8 cellular contexts compared by ENCODE assay signal in the genomic region with DNA sequence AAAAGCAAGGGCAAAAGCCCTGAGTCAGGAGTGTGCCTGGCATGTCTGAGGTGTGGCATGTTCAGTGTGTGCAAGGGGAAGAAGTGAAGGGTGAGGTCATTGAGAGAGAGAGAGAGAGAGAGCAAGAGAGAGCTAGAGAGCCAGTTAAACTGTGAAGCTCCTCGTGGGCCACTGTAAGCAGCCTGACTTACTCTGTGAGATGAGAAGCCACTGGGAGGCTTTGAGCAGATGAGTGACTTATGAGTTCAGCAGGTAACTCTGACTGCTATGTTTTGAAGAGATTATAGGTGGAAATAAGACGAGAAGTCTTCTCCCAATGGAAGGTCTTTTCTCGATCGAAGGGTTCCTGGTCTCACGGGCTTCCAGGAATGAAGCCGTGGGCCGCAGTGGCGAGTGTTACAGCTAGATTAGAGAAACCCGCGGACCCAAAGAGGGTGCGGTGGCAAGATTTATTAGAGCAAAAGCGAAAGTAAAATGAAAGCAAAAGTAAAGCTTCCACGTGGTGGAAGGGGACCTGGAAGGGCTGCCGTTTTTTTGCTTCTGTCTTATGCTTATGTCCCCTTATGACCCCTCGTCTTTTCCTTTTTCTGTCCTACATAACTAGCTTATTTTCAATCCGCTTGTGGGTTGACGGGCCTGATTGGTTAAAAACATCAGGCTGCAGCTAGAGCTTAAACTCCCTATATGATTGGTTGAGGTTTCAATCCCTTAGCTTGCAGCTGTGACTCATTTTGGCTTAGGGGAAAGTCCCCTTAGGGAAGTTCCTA.
DNase-seq lines count a peak whose midpoint lies in the region; ATAC-seq and TF ChIP-seq lines count a peak whose summit lies in the region.

No MANE protein-coding gene starts in this region.

- H4K20me1 ChIP-seq in PC-9 (ENCODE audit: insufficient read depth), result no peaks in the 10 kb centered on the region
- H4K20me1 ChIP-seq in smooth muscle cell (ENCODE audit: low read depth), result no peaks in the 10 kb centered on the region

- no peaks in the 10 kb centered on the region for H3K79me2 ChIP-seq in PC-9 (ENCODE audit: low read depth)
- no peaks in the 10 kb centered on the region for H3K79me2 ChIP-seq in smooth muscle cell (ENCODE audit: low read depth)

- POLR2A ChIA-PET in PC-9 (lab: Charles Lee; ENCODE audit: unreplicated experiment), result interaction anchor here (0.6 kb wide), 1 partner anchor 1858 kb away, joined by 3 read pairs; no protein-coding TSS in a partner anchor

- peak overlapping the region; percentile 91 for H3K4me2 ChIP-seq in PC-9
- no peak overlapping the region for H3K4me2 ChIP-seq in smooth muscle cell

- no peak overlapping the region for H3K9ac ChIP-seq in smooth muscle cell (ENCODE audit: low read depth)

- H3K4me3 Mint-ChIP-seq in CD4-positive, CD25-positive, alpha-beta regulatory T cell, result no peak overlapping the region
- no peak overlapping the region for H3K4me3 Mint-ChIP-seq in activated T-helper 1 cell treated with anti-CD3 and anti-CD28 coated beads, Interleukin-12 subunit alpha, Interleukin-12 subunit beta, Interleukin-2, Interleukin-4 antibody, amounts not matched to agents 30 ng/mL and 10 ng/mL and 1 ng/mL, durations not matched to agents 14 hours and 24 hours and 36 hours
- H3K4me3 Mint-ChIP-seq in stimulated activated memory B cell treated with anti-CD40 and anti-IgM and Interleukin-4, amounts not matched to agents 10 μg/mL and 1 μg/mL and 100 μg/mL, for 72 hours, result no peak overlapping the region

- peaks cover 0 to 19% (median 9%) of the 10 kb centered on the region in 4 donors for H3K4me1 Mint-ChIP-seq in CD4-positive, CD25-positive, alpha-beta regulatory T cell
- H3K4me1 Mint-ChIP-seq in activated T-helper 1 cell treated with anti-CD3 and anti-CD28 coated beads, Interleukin-12 subunit alpha, Interleukin-12 subunit beta, Interleukin-2, Interleukin-4 antibody, amounts not matched to agents 30 ng/mL and 10 ng/mL and 1 ng/mL, durations not matched to agents 14 hours and 24 hours and 36 hours (ENCODE audit: low read depth), result peaks cover 15% of the 10 kb centered on the region
- no peaks in the 10 kb centered on the region for H3K4me1 Mint-ChIP-seq in stimulated activated memory B cell treated with anti-CD40 and anti-IgM and Interleukin-4, amounts not matched to agents 10 μg/mL and 1 μg/mL and 100 μg/mL, for 72 hours

- H3K36me3 ChIP-seq in CD4-positive, CD25-positive, alpha-beta regulatory T cell (ENCODE audit: control insufficient read depth, insufficient read depth, low read length), result no peaks in the 10 kb centered on the region
- H3K36me3 ChIP-seq in PC-9 (ENCODE audit: low read depth), result no peaks in the 10 kb centered on the region
- H3K36me3 ChIP-seq in right lobe of liver, result no peaks in the 10 kb centered on the region
- no peaks in the 10 kb centered on the region for H3K36me3 ChIP-seq in smooth muscle cell (ENCODE audit: low read depth)

- 46% methylated on average over 17 of the region's 17 CpGs for WGBS in right lobe of liver (ENCODE audit: insufficient coverage, low coverage, low lambda C conversion rate, missing lambda C conversion rate)
- 91% methylated on average over 17 of the region's 17 CpGs for WGBS in smooth muscle cell (ENCODE audit: low lambda C conversion rate)

- no peaks in the 10 kb centered on the region for H3K9me2 ChIP-seq in PC-9 (ENCODE audit: insufficient read depth)

- BruUV-seq in PC-9 (replicated peaks; lab: Mats Ljungman, UMichigan), result TSS peak; percentile 78

- H3K9me3 Mint-ChIP-seq in CD4-positive, CD25-positive, alpha-beta regulatory T cell, result peaks cover 0 to 8% (median 0%) of the 10 kb centered on the region in 7 donors
- no peaks in the 10 kb centered on the region for H3K9me3 Mint-ChIP-seq in activated T-helper 1 cell treated with anti-CD3 and anti-CD28 coated beads, Interleukin-12 subunit alpha, Interleukin-12 subunit beta, Interleukin-2, Interleukin-4 antibody, amounts not matched to agents 30 ng/mL and 10 ng/mL and 1 ng/mL, durations not matched to agents 14 hours and 24 hours and 36 hours
- H3K9me3 Mint-ChIP-seq in stimulated activated memory B cell treated with anti-CD40 and anti-IgM and Interleukin-4, amounts not matched to agents 10 μg/mL and 1 μg/mL and 100 μg/mL, for 72 hours, result no peaks in the 10 kb centered on the region

- peaks cover 9% of the 10 kb centered on the region for H3K27me3 Mint-ChIP-seq in CD4-positive, CD25-positive, alpha-beta regulatory T cell
- H3K27me3 Mint-ChIP-seq in activated T-helper 1 cell treated with anti-CD3 and anti-CD28 coated beads, Interleukin-12 subunit alpha, Interleukin-12 subunit beta, Interleukin-2, Interleukin-4 antibody, amounts not matched to agents 30 ng/mL and 10 ng/mL and 1 ng/mL, durations not matched to agents 14 hours and 24 hours and 36 hours (ENCODE audit: insufficient read depth), result no peaks in the 10 kb centered on the region
- H3K27me3 Mint-ChIP-seq in stimulated activated memory B cell treated with anti-CD40 and anti-IgM and Interleukin-4, amounts not matched to agents 10 μg/mL and 1 μg/mL and 100 μg/mL, for 72 hours, result no peaks in the 10 kb centered on the region

- H3K9me3 ChIP-seq in CD4-positive, CD25-positive, alpha-beta regulatory T cell (ENCODE audit: control insufficient read depth in 2 of 2, low read length in 2 of 2), result no peaks in the 10 kb centered on the region
- no peaks in the 10 kb centered on the region for H3K9me3 ChIP-seq in PC-9 (ENCODE audit: insufficient read depth, low read depth)
- no peaks in the 10 kb centered on the region for H3K9me3 ChIP-seq in right lobe of liver
- H3K9me3 ChIP-seq in smooth muscle cell (replicated peaks; ENCODE audit: low read depth), result no peaks in the 10 kb centered on the region

- H3K4me1 ChIP-seq in CD4-positive, CD25-positive, alpha-beta regulatory T cell (ENCODE audit: control insufficient read depth, insufficient read depth, low read length, poor library complexity, severe bottlenecking), result peaks cover 21% of the 10 kb centered on the region
- H3K4me1 ChIP-seq in PC-9 (replicated peaks; ENCODE audit: insufficient read depth) (peaks cover 12% of the 10 kb centered on the region), right lobe of liver (peaks cover 0 to 12% (median 2%) of the 10 kb centered on the region in 4 donors), smooth muscle cell (ENCODE audit: low read depth) (no peaks in the 10 kb centered on the region)

- peak overlapping the region; percentile 80 for H3K27ac ChIP-seq in CD4-positive, CD25-positive, alpha-beta regulatory T cell (ENCODE audit: insufficient read depth, low read length, poor library complexity, severe bottlenecking)
- H3K27ac ChIP-seq in PC-9 (peak overlapping the region; percentile 75), right lobe of liver (peak overlapping the region; percentile 39 to 74 (median 57)), smooth muscle cell (ENCODE audit: low read depth) (no peak overlapping the region)

- ATAC-seq in CD4-positive, CD25-positive, alpha-beta regulatory T cell (ENCODE audit: low read depth in 2 of 2), result peak; percentile 73 to 77
- ATAC-seq in HG03280 (IDR thresholded peaks at IDR 0.05; ENCODE audit: unreplicated experiment) (peak; percentile 81), right lobe of liver (peak; percentile 66 to 84 (median 82))
- ATAC-seq in stimulated activated memory B cell treated with anti-CD40 and anti-IgM and Interleukin-4, amounts not matched to agents 10 μg/mL and 1 μg/mL and 100 μg/mL, for 72 hours, result peak; percentile 86

- CTCF ChIA-PET in PC-9 (lab: Charles Lee), result interaction anchor here (0.6 to 0.7 kb wide), 3 partner anchors 11 to 1227 kb away, joined by 3 to 6 read pairs (median 3); no protein-coding TSS in a partner anchor

- H3K27me3 ChIP-seq in CD4-positive, CD25-positive, alpha-beta regulatory T cell (ENCODE audit: control insufficient read depth, insufficient read depth, low read length), result no peaks in the 10 kb centered on the region
- no peaks in the 10 kb centered on the region for H3K27me3 ChIP-seq in PC-9 (ENCODE audit: insufficient read depth, low read depth)
- H3K27me3 ChIP-seq in right lobe of liver, result no peaks in the 10 kb centered on the region
- H3K27me3 ChIP-seq in smooth muscle cell (ENCODE audit: low read depth), result no peaks in the 10 kb centered on the region

- H3F3A ChIP-seq in PC-9 (ENCODE audit: insufficient read depth, low read depth) (peaks cover 9% of the 10 kb centered on the region), smooth muscle cell (ENCODE audit: low read depth) (no peaks in the 10 kb centered on the region)

- TF ChIP-seq POLR2A in right lobe of liver (IDR thresholded peaks at IDR 0.05), result no peak

- H3K36me3 Mint-ChIP-seq in CD4-positive, CD25-positive, alpha-beta regulatory T cell, result peaks cover under 1% of the 10 kb centered on the region
- no peaks in the 10 kb centered on the region for H3K36me3 Mint-ChIP-seq in activated T-helper 1 cell treated with anti-CD3 and anti-CD28 coated beads, Interleukin-12 subunit alpha, Interleukin-12 subunit beta, Interleukin-2, Interleukin-4 antibody, amounts not matched to agents 30 ng/mL and 10 ng/mL and 1 ng/mL, durations not matched to agents 14 hours and 24 hours and 36 hours (ENCODE audit: low read depth)
- H3K36me3 Mint-ChIP-seq in stimulated activated memory B cell treated with anti-CD40 and anti-IgM and Interleukin-4, amounts not matched to agents 10 μg/mL and 1 μg/mL and 100 μg/mL, for 72 hours, result no peaks in the 10 kb centered on the region

- intact Hi-C loops in PC-9 (cut with micrococcal nuclease; ENCODE audit: unreplicated experiment) (no loop called here), right lobe of liver (cut with DNase I) (no loop called here)
- intact Hi-C loops in activated T-helper 1 cell treated with anti-CD3 and anti-CD28 coated beads, Interleukin-12 subunit alpha, Interleukin-12 subunit beta, Interleukin-2, Interleukin-4 antibody, amounts not matched to agents 30 ng/mL and 10 ng/mL and 1 ng/mL, durations not matched to agents 14 hours and 24 hours and 36 hours (cut with micrococcal nuclease), result loop anchor here (1.0 to 10.0 kb wide), 7 partner anchors 319 to 1088 kb away; a partner anchor contains a TSS

- no peak for TF ChIP-seq CTCF in PC-9 (conservative IDR thresholded peaks at IDR 0.05)
- no peak for TF ChIP-seq CTCF in right lobe of liver (IDR thresholded peaks at IDR 0.05)
- no peak for TF ChIP-seq CTCF in smooth muscle cell (IDR thresholded peaks at IDR 0.05; ENCODE audit: borderline replicate concordance, insufficient read depth, poor library complexity, severe bottlenecking)

- DNase-seq in CD4-positive, CD25-positive, alpha-beta regulatory T cell, result peak; percentile 23 to 81 (median 64)
- DNase-seq in GM19240 (ENCODE audit: insufficient read length, low spot score) (peak; percentile 5), PC-9 (peak; percentile 28 to 69), right lobe of liver (peak in 1 of 3 donors; percentile 23), smooth muscle cell (lab: John Stamatoyannopoulos, UW; ENCODE audit: unreplicated experiment) (no peak)
- DNase-seq in activated T-helper 1 cell treated with anti-CD3 and anti-CD28 coated beads, Interleukin-12 subunit alpha, Interleukin-12 subunit beta, Interleukin-2, Interleukin-4 antibody, amounts not matched to agents 30 ng/mL and 10 ng/mL and 1 ng/mL, durations not matched to agents 14 hours and 24 hours and 36 hours (ENCODE audit: low spot score), result peak; percentile 40

- H2AFZ ChIP-seq in PC-9 (peak overlapping the region; percentile 96), smooth muscle cell (ENCODE audit: low read depth) (no peak overlapping the region)

- H3K27ac Mint-ChIP-seq in CD4-positive, CD25-positive, alpha-beta regulatory T cell, result no peak overlapping the region
- no peak overlapping the region for H3K27ac Mint-ChIP-seq in activated T-helper 1 cell treated with anti-CD3 and anti-CD28 coated beads, Interleukin-12 subunit alpha, Interleukin-12 subunit beta, Interleukin-2, Interleukin-4 antibody, amounts not matched to agents 30 ng/mL and 10 ng/mL and 1 ng/mL, durations not matched to agents 14 hours and 24 hours and 36 hours
- no peak overlapping the region for H3K27ac Mint-ChIP-seq in stimulated activated memory B cell treated with anti-CD40 and anti-IgM and Interleukin-4, amounts not matched to agents 10 μg/mL and 1 μg/mL and 100 μg/mL, for 72 hours

- H3K4me3 ChIP-seq in CD4-positive, CD25-positive, alpha-beta regulatory T cell (ENCODE audit: low read depth, low read length), result peak overlapping the region; percentile 83
- H3K4me3 ChIP-seq in PC-9 (peak overlapping the region; percentile 85), right lobe of liver (peak overlapping the region; percentile 25 to 47 (median 45)), smooth muscle cell (no peak overlapping the region)
